ENCODE assay signal across 8 cellular contexts in the genomic region with DNA sequence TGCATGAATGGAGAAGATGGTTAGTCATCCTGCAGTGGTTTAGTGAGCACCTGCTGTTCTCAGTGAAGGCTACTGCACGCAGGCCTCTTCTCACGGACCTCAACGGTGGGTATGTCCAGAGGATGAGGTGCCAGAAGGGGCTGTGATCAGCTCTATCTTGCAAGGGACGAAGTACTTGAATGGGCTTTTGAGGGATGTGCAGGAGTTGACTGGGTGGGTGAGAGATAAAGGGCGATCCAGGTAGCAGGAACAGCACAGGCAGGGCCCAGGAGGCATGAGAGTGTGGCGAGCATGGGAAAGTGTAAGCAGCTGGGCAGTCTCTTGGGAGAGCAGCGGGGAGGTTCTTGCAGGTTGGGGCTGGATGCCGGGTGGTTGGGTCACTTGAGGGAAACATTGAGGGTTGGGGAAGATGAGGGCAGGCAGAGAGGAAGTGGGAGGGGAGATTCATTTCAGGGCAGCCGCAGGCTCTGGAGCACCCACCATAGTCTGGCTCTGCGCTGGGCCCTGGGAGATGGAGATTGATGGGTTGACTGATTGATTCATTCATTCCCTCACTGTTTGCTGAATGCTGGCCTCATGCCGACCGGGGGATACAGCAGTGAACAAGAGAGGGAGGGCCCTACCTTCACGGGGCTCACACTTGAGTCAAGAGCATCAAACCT.
DNase-seq lines count a peak whose midpoint lies in the region; ATAC-seq and TF ChIP-seq lines count a peak whose summit lies in the region.

No MANE protein-coding gene starts in this region.

- TF ChIP-seq CTCF in adrenal gland (IDR thresholded peaks at IDR 0.05) (no peak), Calu3 (IDR thresholded peaks at IDR 0.05; ENCODE audit: unreplicated experiment) (no peak), natural killer cell (IDR thresholded peaks at IDR 0.05) (no peak)

- BruUV-seq in Calu3 (replicated peaks; lab: Mats Ljungman, UMichigan), result no TSS peak

- H3K9me3 Mint-ChIP-seq in Calu3 (ENCODE audit: low read depth, unreplicated experiment) (peaks cover 6% of the 10 kb centered on the region), natural killer cell (no peaks in the 10 kb centered on the region)

- CTCF ChIA-PET in Calu3 (lab: Charles Lee), result no interaction called here

- no peak overlapping the region for H3K4me3 ChIP-seq in adrenal gland

- WGBS in adrenal gland, 4 donors, result 79 to 91% (median 82%) methylated on average over 13 of the region's 13 CpGs

- H3K27ac ChIP-seq in adrenal gland, result peak overlapping the region in 3 of 5 donors; percentile 23 to 74 (median 68)

- DNase-seq in DMS53 treated with DMSO at 0.1 percent for 48 hours (lab: John Stamatoyannopoulos, UW; ENCODE audit: unreplicated experiment) (peak; percentile 27), adrenal gland (no peak), anterior cingulate cortex (lab: John Stamatoyannopoulos, UW) (no peak), ureter (ENCODE audit: low spot score) (no peak), Calu3 (no peak), natural killer cell (no peak)

- H3K27me3 Mint-ChIP-seq in Calu3 (ENCODE audit: unreplicated experiment) (peaks cover 96% of the 10 kb centered on the region), natural killer cell (ENCODE audit: low read depth in 2 of 2) (peaks cover 0 to 9% of the 10 kb centered on the region in 2 donors)

- H3K4me3 Mint-ChIP-seq in Calu3 (ENCODE audit: low read depth, unreplicated experiment) (no peak overlapping the region), natural killer cell (no peak overlapping the region)

- H3K27me3 ChIP-seq in adrenal gland, result no peaks in the 10 kb centered on the region

- H3K4me1 Mint-ChIP-seq in Calu3 (ENCODE audit: low read depth, unreplicated experiment) (no peaks in the 10 kb centered on the region), natural killer cell (peaks cover 0 to 6% of the 10 kb centered on the region in 2 donors)

- no peaks in the 10 kb centered on the region for H3K9me3 ChIP-seq in adrenal gland (replicated peaks in 1 of 3)

- intact Hi-C loops in adrenal gland (cut with DNase I) (no loop called here), Calu3 (cut with micrococcal nuclease; ENCODE audit: unreplicated experiment) (no loop called here), natural killer cell (cut with micrococcal nuclease) (no loop called here)

- H3K36me3 ChIP-seq in adrenal gland (replicated peaks in 1 of 2), result no peaks in the 10 kb centered on the region

- ATAC-seq in GM19452 (IDR thresholded peaks at IDR 0.05; ENCODE audit: unreplicated experiment), result peak; percentile 80
- ATAC-seq in HG03159 (IDR thresholded peaks at IDR 0.05; ENCODE audit: unreplicated experiment), result peak; percentile 74
- no peak for ATAC-seq in natural killer cell

- peaks cover 14 to 45% of the 10 kb centered on the region in 2 donors for H3K4me1 ChIP-seq in adrenal gland (replicated peaks in 1 of 2)

- H3K27ac Mint-ChIP-seq in Calu3 (ENCODE audit: unreplicated experiment) (no peak overlapping the region), natural killer cell (no peak overlapping the region)

- no peak for TF ChIP-seq POLR2A in adrenal gland (IDR thresholded peaks at IDR 0.05)

- H3K36me3 Mint-ChIP-seq in Calu3 (ENCODE audit: insufficient read depth, unreplicated experiment) (no peaks in the 10 kb centered on the region), natural killer cell (no peaks in the 10 kb centered on the region)

Comparison
In these comparisons a context has a peak if more than half of its experiments do, and no peak if none do; other contexts are left out.
1. ATAC-seq: peak in GM19452 (single experiment) and HG03159 (single experiment); none in natural killer cell (0 of 3).